Comparison of ENCODE assay signal across 8 cellular contexts in the genomic region with DNA sequence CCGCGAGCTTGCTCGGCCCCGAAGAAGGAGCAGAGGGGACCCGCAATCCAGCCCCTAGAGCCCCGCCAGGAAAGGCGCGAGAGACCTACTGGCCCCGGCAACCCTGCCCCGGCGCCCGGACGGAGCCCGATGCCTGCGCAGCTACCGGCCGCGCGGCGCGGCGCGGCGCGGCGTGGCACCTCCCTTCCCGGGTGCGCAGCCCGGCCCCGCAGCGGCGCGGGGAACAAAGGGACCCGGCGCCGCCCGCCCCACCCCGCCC. TPM values are rescaled to one million over a fixed set of nuclear protein-coding genes. Genes with fewer than 3 reads are reported as not detected.
DNase-seq lines count a peak whose midpoint lies in the region; ATAC-seq and TF ChIP-seq lines count a peak whose summit lies in the region.

No MANE protein-coding gene starts in this region.

- intact Hi-C loops in activated naive CD4-positive, alpha-beta T cell treated with anti-CD3 and anti-CD28 coated beads for 36 hours (cut with micrococcal nuclease) = loop anchor here (5.0 kb wide), 1 partner anchor 1924 kb away; no protein-coding TSS in a partner anchor
- intact Hi-C loops in mammary epithelial cell (cut with micrococcal nuclease) = no loop called here
- intact Hi-C loops in lower lobe of right lung (cut with DNase I) = no loop called here
- intact Hi-C loops in uterus (cut with DNase I; ENCODE audit: low total_unique reads) = no loop called here

- no peak overlapping the region for H3K9ac ChIP-seq in mammary epithelial cell (ENCODE audit: insufficient read depth, low read length)

- CTCF ChIA-PET in activated naive CD4-positive, alpha-beta T cell treated with anti-CD3 and anti-CD28 coated beads for 36 hours (lab: Charles Lee) = no interaction called here
- CTCF ChIA-PET in mammary epithelial cell (lab: Charles Lee; ENCODE audit: low non-redundant PET) = no interaction called here

- H3K9me3 Mint-ChIP-seq in activated naive CD4-positive, alpha-beta T cell treated with anti-CD3 and anti-CD28 coated beads for 36 hours = no peaks in the 10 kb centered on the region

- no peak for DNase-seq in activated naive CD4-positive, alpha-beta T cell treated with anti-CD3 and anti-CD28 coated beads for 36 hours
- no peak for DNase-seq in activated naive CD4-positive, alpha-beta T cell treated with anti-CD3 and anti-CD28 coated beads, Interleukin-2, amount 50 U/mL, for 16 hours
- DNase-seq in mammary epithelial cell = no peak
- no peak for DNase-seq in lower lobe of right lung
- DNase-seq in uterus = no peak

- peaks cover 6% of the 10 kb centered on the region for H3K36me3 Mint-ChIP-seq in activated naive CD4-positive, alpha-beta T cell treated with anti-CD3 and anti-CD28 coated beads for 36 hours (ENCODE audit: low read depth)

- H3K9me3 ChIP-seq in mammary epithelial cell (replicated peaks; ENCODE audit: insufficient read depth, low read length) (no peaks in the 10 kb centered on the region), lower lobe of right lung (no peaks in the 10 kb centered on the region), uterus (no peaks in the 10 kb centered on the region)

- peak overlapping the region; percentile 57 for H3K4me3 Mint-ChIP-seq in activated naive CD4-positive, alpha-beta T cell treated with anti-CD3 and anti-CD28 coated beads for 36 hours

- H3K27me3 ChIP-seq in mammary epithelial cell (ENCODE audit: insufficient read depth, low read length) (peaks cover 46% of the 10 kb centered on the region), lower lobe of right lung (ENCODE audit: low read depth) (peaks cover 58% of the 10 kb centered on the region), uterus (peaks cover 4 to 22% of the 10 kb centered on the region in 2 donors)

- dilution Hi-C loops in mammary epithelial cell (cut with HindIII; ENCODE audit: low sequenced_read_pairs) = no loop called here

- TF ChIP-seq CTCF in mammary epithelial cell (conservative IDR thresholded peaks at IDR 0.05 in 1 of 2, IDR thresholded peaks at IDR 0.05 in 1 of 2; ENCODE audit: extremely low read depth in 1 of 2, insufficient read depth in 1 of 2, low read depth in 1 of 2, low read length in 2 of 2) (no peak), lower lobe of right lung (IDR thresholded peaks at IDR 0.05) (no peak), uterus (IDR thresholded peaks at IDR 0.05) (no peak)

- no peak for TF ChIP-seq POLR2A in uterus (IDR thresholded peaks at IDR 0.05)

- 0% methylated on average over 3 of the region's 38 CpGs for WGBS in mammary epithelial cell (ENCODE audit: low coverage, missing lambda C conversion rate)

- H3K27ac ChIP-seq in mammary epithelial cell (ENCODE audit: insufficient read depth, low read depth, low read length) (no peak overlapping the region), lower lobe of right lung (no peak overlapping the region), uterus (no peak overlapping the region)

- H3K4me1 Mint-ChIP-seq in activated naive CD4-positive, alpha-beta T cell treated with anti-CD3 and anti-CD28 coated beads for 36 hours (ENCODE audit: low read depth) = peaks cover 18% of the 10 kb centered on the region

- H3K27me3 Mint-ChIP-seq in activated naive CD4-positive, alpha-beta T cell treated with anti-CD3 and anti-CD28 coated beads for 36 hours (ENCODE audit: low read depth) = peaks cover 48% of the 10 kb centered on the region

- in situ Hi-C loops in mammary epithelial cell (cut with MboI; ENCODE audit: low sequenced_read_pairs in 2 of 2) = no loop called here

- no peak overlapping the region for H3K27ac Mint-ChIP-seq in activated naive CD4-positive, alpha-beta T cell treated with anti-CD3 and anti-CD28 coated beads for 36 hours

- H3K79me2 ChIP-seq in mammary epithelial cell (ENCODE audit: insufficient read depth, low read length) = no peaks in the 10 kb centered on the region

- BruUV-seq in mammary epithelial cell (replicated peaks; lab: Mats Ljungman, UMichigan) = no TSS peak

- H3K4me3 ChIP-seq in mammary epithelial cell (replicated peaks in 1 of 3; ENCODE audit: insufficient read depth in 1 of 3, low read depth in 2 of 3, low read length in 3 of 3) = peak overlapping the region in 1 of 3 experiments; percentile 41
- H3K4me3 ChIP-seq in lower lobe of right lung = peak overlapping the region; percentile 54
- H3K4me3 ChIP-seq in uterus = peak overlapping the region; percentile 45 to 52

- no peak overlapping the region for H2AFZ ChIP-seq in mammary epithelial cell (ENCODE audit: low read depth, low read length)

- peaks cover 5% of the 10 kb centered on the region for H4K20me1 ChIP-seq in mammary epithelial cell (ENCODE audit: insufficient read depth, low read length)

- peak overlapping the region; percentile 96 for H3K4me2 ChIP-seq in mammary epithelial cell (ENCODE audit: insufficient read depth, low read depth, low read length)

- ATAC-seq in lower lobe of right lung (peak in 1 of 2 donors; percentile 8), GM18870 (IDR thresholded peaks at IDR 0.05; ENCODE audit: unreplicated experiment) (no peak), HG03135 (IDR thresholded peaks at IDR 0.05; ENCODE audit: unreplicated experiment) (no peak), GM21576 (IDR thresholded peaks at IDR 0.05; ENCODE audit: unreplicated experiment) (no peak)

- H3K36me3 ChIP-seq in mammary epithelial cell (ENCODE audit: insufficient read depth, low read length) (no peaks in the 10 kb centered on the region), lower lobe of right lung (no peaks in the 10 kb centered on the region), uterus (no peaks in the 10 kb centered on the region)

- H3K4me1 ChIP-seq in mammary epithelial cell (ENCODE audit: insufficient read depth, low read length) (peaks cover 7% of the 10 kb centered on the region), lower lobe of right lung (peaks cover 25% of the 10 kb centered on the region), uterus (peaks cover 0 to 4% of the 10 kb centered on the region in 2 donors)

RNA-seq across cellular contexts. Expression of a gene that starts 0.3 kb away (rescaled TPM):
- total RNA-seq in activated naive CD4-positive, alpha-beta T cell treated with anti-CD3 and anti-CD28 coated beads for 36 hours = not detected
- total RNA-seq in mammary epithelial cell (10 to 100 TPM in 1 of 2 donors, under 1 TPM in 1; 0.45 to 18.7 TPM), lower lobe of right lung (0.68 TPM), uterus (10 to 100 TPM in 1 of 4 donors, 1 to 10 TPM in 2, under 1 TPM in 1; 0.26 to 58.2 (median 1.9) TPM)
- polyA plus RNA-seq in mammary epithelial cell = not detected
- not detected for polyA minus RNA-seq in mammary epithelial cell
